ENCODE assay signal across 2 cellular contexts in the genomic region with DNA sequence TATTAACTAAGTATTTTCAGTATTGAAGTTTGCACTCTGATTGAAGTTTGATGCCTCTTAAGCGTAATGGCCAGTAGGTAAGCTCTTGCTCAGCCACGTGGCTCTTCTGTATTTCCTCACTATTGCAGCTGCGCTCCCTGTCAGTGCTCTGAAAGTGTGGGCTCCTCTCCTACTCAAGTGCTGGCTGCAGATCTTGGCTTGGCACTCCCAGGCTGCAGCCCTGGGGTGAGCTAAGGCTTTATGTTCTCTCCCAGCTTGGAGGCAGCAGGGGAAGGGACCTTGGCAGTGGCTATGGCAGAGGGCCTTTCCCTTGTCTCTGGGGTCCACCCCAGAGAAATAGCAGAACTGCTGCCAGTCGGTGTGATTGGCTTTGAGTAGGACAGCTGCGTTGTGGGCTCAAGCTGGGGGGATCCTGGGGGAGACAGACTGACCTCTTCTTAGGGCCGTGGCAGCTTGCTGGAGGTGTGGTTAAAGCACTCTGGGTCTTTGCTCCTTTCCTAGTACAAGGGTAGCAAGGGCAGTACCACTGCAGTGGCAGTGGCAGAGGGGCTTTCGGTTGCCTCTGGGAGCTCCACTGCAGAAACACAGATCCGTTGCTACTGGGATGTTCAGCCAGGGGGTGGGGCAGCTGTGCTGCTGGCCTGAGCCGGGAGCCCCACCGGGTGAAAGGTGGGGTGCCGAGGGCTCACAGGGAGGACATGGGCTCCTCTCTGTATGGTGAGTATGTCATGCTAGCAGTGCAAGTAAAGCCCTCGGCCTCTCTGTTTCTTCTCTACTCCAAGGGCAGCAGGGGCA.
TF ChIP-seq lines count a peak whose summit lies in the region.

No MANE protein-coding gene starts in this region.

TF ChIP-seq in H1, 55 proteins besides CTCF, POLR2A, EP300 and RAD21 (continues in another document):
- no peak for TF ChIP-seq POLR2AphosphoS5 (IDR thresholded peaks at IDR 0.05; ENCODE audit: low read depth, low read length)
- no peak for TF ChIP-seq EGR1 (IDR thresholded peaks at IDR 0.05; ENCODE audit: borderline replicate concordance, low read depth, low read length)
- TF ChIP-seq E2F6 (IDR thresholded peaks at IDR 0.05), result no peak
- TF ChIP-seq FOSL1 (IDR thresholded peaks at IDR 0.05; ENCODE audit: insufficient read depth, low read depth, low read length), result no peak
- TF ChIP-seq TAF1 (IDR thresholded peaks at IDR 0.05; ENCODE audit: low read depth, low read length), result no peak
- TF ChIP-seq SIN3A (conservative IDR thresholded peaks at IDR 0.05 in 1 of 2, IDR thresholded peaks at IDR 0.05 in 1 of 2; ENCODE audit: low read depth in 1 of 2, low read length in 2 of 2), result no peak
- no peak for TF ChIP-seq HDAC6 (IDR thresholded peaks at IDR 0.05; ENCODE audit: low read depth, low read length)
- no peak for TF ChIP-seq USF2 (IDR thresholded peaks at IDR 0.05; ENCODE audit: low read length)
- TF ChIP-seq CHD7 (IDR thresholded peaks at IDR 0.05; ENCODE audit: insufficient replicate concordance, low read length), result no peak
- TF ChIP-seq KDM1A (IDR thresholded peaks at IDR 0.05; ENCODE audit: borderline replicate concordance, low read length), result no peak
- TF ChIP-seq SP2 (IDR thresholded peaks at IDR 0.05; ENCODE audit: low read length), result no peak

TF ChIP-seq in HepG2, 621 proteins besides CTCF, POLR2A, EP300 and RAD21:
- TF ChIP-seq, protein P1, sequence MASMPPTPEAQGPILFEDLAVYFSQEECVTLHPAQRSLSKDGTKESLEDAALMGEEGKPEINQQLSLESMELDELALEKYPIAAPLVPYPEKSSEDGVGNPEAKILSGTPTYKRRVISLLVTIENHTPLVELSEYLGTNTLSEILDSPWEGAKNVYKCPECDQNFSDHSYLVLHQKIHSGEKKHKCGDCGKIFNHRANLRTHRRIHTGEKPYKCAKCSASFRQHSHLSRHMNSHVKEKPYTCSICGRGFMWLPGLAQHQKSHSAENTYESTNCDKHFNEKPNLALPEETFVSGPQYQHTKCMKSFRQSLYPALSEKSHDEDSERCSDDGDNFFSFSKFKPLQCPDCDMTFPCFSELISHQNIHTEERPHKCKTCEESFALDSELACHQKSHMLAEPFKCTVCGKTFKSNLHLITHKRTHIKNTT (CRISPR knock-in tag; IDR thresholded peaks at IDR 0.05), result no peak
- TF ChIP-seq E2F2 (CRISPR knock-in tag; IDR thresholded peaks at IDR 0.05; ENCODE audit: borderline replicate concordance) (no peak), SP4 (CRISPR knock-in tag; IDR thresholded peaks at IDR 0.05) (no peak), TFAP4 (IDR thresholded peaks at IDR 0.05; ENCODE audit: borderline replicate concordance, low read depth) (no peak), RFX3 (CRISPR knock-in tag; IDR thresholded peaks at IDR 0.05) (no peak), SMAD9 (CRISPR knock-in tag; IDR thresholded peaks at IDR 0.05) (no peak), MIER3 (CRISPR knock-in tag; IDR thresholded peaks at IDR 0.05; ENCODE audit: borderline replicate concordance) (no peak), ARHGAP35 (CRISPR knock-in tag; IDR thresholded peaks at IDR 0.05; ENCODE audit: borderline replicate concordance) (no peak), PBX2 (CRISPR knock-in tag; IDR thresholded peaks at IDR 0.05) (no peak), TBX2 (CRISPR knock-in tag; IDR thresholded peaks at IDR 0.05; ENCODE audit: borderline replicate concordance) (no peak)
- TF ChIP-seq, protein P2, sequence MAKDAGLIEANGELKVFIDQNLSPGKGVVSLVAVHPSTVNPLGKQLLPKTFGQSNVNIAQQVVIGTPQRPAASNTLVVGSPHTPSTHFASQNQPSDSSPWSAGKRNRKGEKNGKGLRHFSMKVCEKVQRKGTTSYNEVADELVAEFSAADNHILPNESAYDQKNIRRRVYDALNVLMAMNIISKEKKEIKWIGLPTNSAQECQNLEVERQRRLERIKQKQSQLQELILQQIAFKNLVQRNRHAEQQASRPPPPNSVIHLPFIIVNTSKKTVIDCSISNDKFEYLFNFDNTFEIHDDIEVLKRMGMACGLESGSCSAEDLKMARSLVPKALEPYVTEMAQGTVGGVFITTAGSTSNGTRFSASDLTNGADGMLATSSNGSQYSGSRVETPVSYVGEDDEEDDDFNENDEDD (CRISPR knock-in tag; IDR thresholded peaks at IDR 0.05; ENCODE audit: borderline replicate concordance), result no peak
